ENCODE assay signal across 8 cellular contexts in genomic region chr1:35079003-35079930, GRCh38. TPM values are rescaled to one million over a fixed set of nuclear protein-coding genes. Genes with fewer than 3 reads are reported as not detected.
DNase-seq lines count a peak whose midpoint lies in the region; ATAC-seq and TF ChIP-seq lines count a peak whose summit lies in the region.

TSS of gene ZMYM1 (plus strand) at chr1:35079385. CDS start at chr1:35093988, 14,603 bp downstream.

- peak; percentile 93 for ATAC-seq in GM21515 (IDR thresholded peaks at IDR 0.05; ENCODE audit: unreplicated experiment)

- intact Hi-C loops in esophagus squamous epithelium (cut with DNase I) = no loop called here

- H3K9me3 ChIP-seq in esophagus squamous epithelium = no peaks in the 10 kb centered on the region

- peak within 1 kb of the TSS; percentile 37 to 89 (median 75) for H3K4me3 ChIP-seq in esophagus squamous epithelium

- TF ChIP-seq CTCF in esophagus squamous epithelium (IDR thresholded peaks at IDR 0.05) = peak in 2 of 6 experiments; percentile 5 to 12

- DNase-seq in DMS 273 (lab: John Stamatoyannopoulos, UW; ENCODE audit: unreplicated experiment) = peak; percentile 94
- DNase-seq in HuH-7.5 (ENCODE audit: low spot score) = peak; percentile 65
- DNase-seq in OCI-M1 (lab: John Stamatoyannopoulos, UW) = peak; percentile 92
- DNase-seq in activated T-cell treated with anti-CD3 and anti-CD28 coated beads, Interleukin-2, amount 50 U/mL, for 48 hours = peak; percentile 91 to 92
- peak; percentile 15 for DNase-seq in esophagus squamous epithelium (lab: John Stamatoyannopoulos, UW)
- peak; percentile 87 for DNase-seq in myocyte (ENCODE audit: low read depth)
- DNase-seq in stimulated activated CD8-positive, alpha-beta memory T cell treated with anti-CD3 and anti-CD28 coated beads, Interleukin-7, amount 100 ng/mL, for 4 hours (ENCODE audit: low read depth in 2 of 2) = peak; percentile 76 to 78

- peak within 1 kb of the TSS; percentile 83 to 97 (median 96) for H3K27ac ChIP-seq in esophagus squamous epithelium

- H3K36me3 ChIP-seq in esophagus squamous epithelium = no peaks in the 10 kb centered on the region

- 0% methylated on average over 17 to 22 of the region's 52 CpGs for WGBS in esophagus squamous epithelium, 2 donors

- H3K4me1 ChIP-seq in esophagus squamous epithelium = peaks cover 0 to 42% (median 10%) of the 10 kb centered on the region in 3 donors

- peak in 1 of 4 donors; percentile 60 for TF ChIP-seq POLR2A in esophagus squamous epithelium (IDR thresholded peaks at IDR 0.05)

- H3K27me3 ChIP-seq in esophagus squamous epithelium = no peaks in the 10 kb centered on the region

RNA-seq across cellular contexts. Expression of gene ZMYM1, which starts in this region (rescaled TPM):
- total RNA-seq in esophagus squamous epithelium (10 to 100 TPM; 10.6 to 18.1 (median 11.9) TPM), myocyte (10.0 and 11.5 TPM in 2 replicates)
- polyA plus RNA-seq in myocyte (2012) = 3.7 TPM

Comparison
In these comparisons a context has a peak if more than half of its experiments do, and no peak if none do; other contexts are left out.
1. Peak in every context shown above with its lines: DNase-seq, ATAC-seq, H3K4me3 ChIP-seq and H3K27ac ChIP-seq.
2. DNase-seq: peak in every context shown above with its lines; median percentile 94 in DMS 273; 92 in OCI-M1; 92 in activated T-cell treated with anti-CD3 and anti-CD28 coated beads, Interleukin-2, amount 50 U/mL, for 48 hours; 87 in myocyte; 77 in stimulated activated CD8-positive, alpha-beta memory T cell treated with anti-CD3 and anti-CD28 coated beads, Interleukin-7, amount 100 ng/mL, for 4 hours; 65 in HuH-7.5; 15 in esophagus squamous epithelium.